Comparison of ENCODE assay signal across 9 cellular contexts in genomic region chr11:13465909-13466371, GRCh38. TPM values are rescaled to one million over a fixed set of nuclear protein-coding genes. Genes with fewer than 3 reads are reported as not detected.
DNase-seq lines count a peak whose midpoint lies in the region; ATAC-seq and TF ChIP-seq lines count a peak whose summit lies in the region.
"Had no signal": no experiment of that assay in that cellular context is flagged by ENCODE, and none has a peak within 500 bp of the region (broad histone marks: within the 10 kb centered on the region; RNA-seq: fewer than 3 reads in every experiment).

No MANE protein-coding gene starts in this region.

- 2 to 5% (median 3%) methylated on average over 6 of the region's 6 CpGs for WGBS in stomach, 5 donors

- H3K27ac Mint-ChIP-seq in activated CD8-positive, alpha-beta memory T cell treated with anti-CD3 and anti-CD28 coated beads, Interleukin-2, amount 10 ng/mL, durations not matched to agents 7 days and 5 days = no peak overlapping the region
- H3K27ac Mint-ChIP-seq: memory B cell had no signal

- in situ Hi-C loops in Caki2 (cut with HindIII; ENCODE audit: low pct_unique_long_range_greater_than_20kb, low sequenced_read_pairs) = no loop called here

- H3K9me3 Mint-ChIP-seq in activated CD8-positive, alpha-beta memory T cell treated with anti-CD3 and anti-CD28 coated beads, Interleukin-2, amount 10 ng/mL, durations not matched to agents 7 days and 5 days (ENCODE audit: low read depth) = no peaks in the 10 kb centered on the region
- H3K9me3 Mint-ChIP-seq: memory B cell had no signal

- H3K36me3 Mint-ChIP-seq in activated CD8-positive, alpha-beta memory T cell treated with anti-CD3 and anti-CD28 coated beads, Interleukin-2, amount 10 ng/mL, durations not matched to agents 7 days and 5 days = no peaks in the 10 kb centered on the region
- H3K36me3 Mint-ChIP-seq: memory B cell had no signal

- H3K4me3 ChIP-seq in SJCRH30 (no peak overlapping the region), foreskin fibroblast (ENCODE audit: low read depth in 1 of 2, low read length in 2 of 2) (no peak overlapping the region), stomach (no peak overlapping the region)

- POLR2A ChIA-PET in HEK293T (lab: Yijun Ruan, JAX) = no interaction called here

- peak; percentile 48 for DNase-seq in Caki2 (ENCODE audit: low read depth)
- peak; percentile 39 for DNase-seq in HEK293T (ENCODE audit: extremely low spot score)
- DNase-seq in SJCRH30 = peak; percentile 22 to 62
- peak; percentile 18 to 62 for DNase-seq in foreskin fibroblast
- no peak for DNase-seq in stomach
- DNase-seq in activated CD8-positive, alpha-beta memory T cell treated with anti-CD3 and anti-CD28 coated beads, Interleukin-2, amount 10 ng/mL, durations not matched to agents 7 days and 5 days = no peak
- DNase-seq in 8988T = no peak

- CTCF ChIA-PET in HEK293T (lab: Yijun Ruan, JAX) = interaction anchor here (0.7 kb wide), 1 partner anchor 1451 kb away, joined by 3 read pairs; no protein-coding TSS in a partner anchor
- CTCF ChIA-PET in activated CD8-positive, alpha-beta memory T cell treated with anti-CD3 and anti-CD28 coated beads, Interleukin-2, amount 10 ng/mL, durations not matched to agents 7 days and 5 days (lab: Charles Lee) = interaction anchor here (0.7 kb wide), 1 partner anchor 1340 kb away, joined by 4 read pairs; no protein-coding TSS in a partner anchor

- H3K27me3 ChIP-seq in SJCRH30 (no peaks in the 10 kb centered on the region), stomach (no peaks in the 10 kb centered on the region)

- no peak for ATAC-seq in activated CD8-positive, alpha-beta memory T cell treated with anti-CD3 and anti-CD28 coated beads, Interleukin-2, amount 10 ng/mL, durations not matched to agents 7 days and 5 days
- ATAC-seq in GM21447 (IDR thresholded peaks at IDR 0.05; ENCODE audit: unreplicated experiment) = no peak

- H3K4me1 Mint-ChIP-seq in activated CD8-positive, alpha-beta memory T cell treated with anti-CD3 and anti-CD28 coated beads, Interleukin-2, amount 10 ng/mL, durations not matched to agents 7 days and 5 days = peaks cover 22% of the 10 kb centered on the region

- TF ChIP-seq POLR2A in stomach (IDR thresholded peaks at IDR 0.05) = no peak

- TF ChIP-seq CTCF in foreskin fibroblast (IDR thresholded peaks at IDR 0.05; ENCODE audit: low read depth, low read length) (peak; percentile 59), stomach (IDR thresholded peaks at IDR 0.05) (peak in 4 of 7 experiments; percentile 35 to 57 (median 50))

- H3K4me3 Mint-ChIP-seq in activated CD8-positive, alpha-beta memory T cell treated with anti-CD3 and anti-CD28 coated beads, Interleukin-2, amount 10 ng/mL, durations not matched to agents 7 days and 5 days = no peak overlapping the region
- H3K4me3 Mint-ChIP-seq: memory B cell had no signal

- no peak for TF ChIP-seq EP300 in stomach (IDR thresholded peaks at IDR 0.05)

- intact Hi-C loops in stomach (cut with DNase I; ENCODE audit: low total_unique reads) = no loop called here

- H3K9me3 ChIP-seq in SJCRH30 (replicated peaks) = 0 out of 2 replicates have a peak, but pooled peaks cover 3% of the 10 kb centered on the region
- H3K9me3 ChIP-seq in stomach = no peaks in the 10 kb centered on the region

- no peaks in the 10 kb centered on the region for H3K4me1 ChIP-seq in SJCRH30
- H3K4me1 ChIP-seq in stomach = peaks cover 5 to 31% (median 27%) of the 10 kb centered on the region in 4 donors

- peaks cover 9% of the 10 kb centered on the region for H3K27me3 Mint-ChIP-seq in activated CD8-positive, alpha-beta memory T cell treated with anti-CD3 and anti-CD28 coated beads, Interleukin-2, amount 10 ng/mL, durations not matched to agents 7 days and 5 days

- H3K27ac ChIP-seq in SJCRH30 (no peak overlapping the region), stomach (no peak overlapping the region)

- H3K36me3 ChIP-seq in SJCRH30 = no peaks in the 10 kb centered on the region
- no peaks in the 10 kb centered on the region for H3K36me3 ChIP-seq in stomach

TF ChIP-seq in HEK293T, 16 proteins besides CTCF, POLR2A, EP300 and RAD21:
- TF ChIP-seq NFRKB (IDR thresholded peaks at IDR 0.05) (no peak), TARDBP (IDR thresholded peaks at IDR 0.05) (no peak), PKNOX1 (IDR thresholded peaks at IDR 0.05) (no peak), ELF4 (IDR thresholded peaks at IDR 0.05) (no peak), ZNF384 (IDR thresholded peaks at IDR 0.05) (no peak), FOXA1 (IDR thresholded peaks at IDR 0.05) (no peak), CTBP1 (IDR thresholded peaks at IDR 0.05; ENCODE audit: borderline replicate concordance) (no peak), BHLHE40 (IDR thresholded peaks at IDR 0.05; ENCODE audit: borderline replicate concordance) (0 out of 2 replicates have a peak, but pooled peaks have one; percentile 28), SP1 (IDR thresholded peaks at IDR 0.05) (no peak), L3MBTL2 (conservative IDR thresholded peaks at IDR 0.05) (peak; percentile 36; the same call in 1 of the 2 replicates)

RNA-seq across cellular contexts. Expression of gene BTBD10, which starts 2.9 kb away (rescaled TPM):
- total RNA-seq in Caki2 (2014; rRNA removed; shearing (Covaris generic); ENCODE audit: low replicate concordance) = 94.8 and 107 TPM in 2 replicates
- total RNA-seq in SJCRH30 (2014; rRNA removed; shearing (Covaris generic)) = 37.1 and 38.6 TPM in 2 replicates
- total RNA-seq in stomach = 100 to 1,000 TPM in 1 of 5 donors, 10 to 100 TPM in 3, 1 to 10 TPM in 1; 2.0 to 111 (median 50.0) TPM
- polyA plus RNA-seq in stomach = 10 to 100 TPM; 11.6 to 22.6 (median 15.4) TPM
- total RNA-seq in activated CD8-positive, alpha-beta memory T cell treated with anti-CD3 and anti-CD28 coated beads, Interleukin-2, amount 10 ng/mL, durations not matched to agents 7 days and 5 days = 10 to 100 TPM; 19.5 to 23.9 TPM

RNA-seq across cellular contexts. Expression of gene PTH, which starts 29.9 kb away (rescaled TPM):
- not detected in 2 replicates for total RNA-seq in Caki2 (2014; rRNA removed; shearing (Covaris generic); ENCODE audit: low replicate concordance)
- total RNA-seq in SJCRH30 (2014; rRNA removed; shearing (Covaris generic)) = not detected in 2 replicates
- 1 to 10 TPM in 1 of 5 donors, not detected in 4; 2.8 TPM for total RNA-seq in stomach
- polyA plus RNA-seq in stomach = under 1 TPM in 1 of 3 donors, not detected in 2; 0.40 TPM
- total RNA-seq in activated CD8-positive, alpha-beta memory T cell treated with anti-CD3 and anti-CD28 coated beads, Interleukin-2, amount 10 ng/mL, durations not matched to agents 7 days and 5 days = not detected

Comparison
In these comparisons a context has a peak if more than half of its experiments do, and no peak if none do; other contexts are left out.
1. DNase-seq: peak in Caki2 (single experiment), HEK293T (single experiment), SJCRH30 (2 of 2) and foreskin fibroblast (2 of 2); none in stomach (single experiment), activated CD8-positive, alpha-beta memory T cell treated with anti-CD3 and anti-CD28 coated beads, Interleukin-2, amount 10 ng/mL, durations not matched to agents 7 days and 5 days (single experiment) and 8988T (single experiment).